Comparison of ENCODE assay signal across 26 cellular contexts in genomic region chr1:14704846-14705245, GRCh38.
DNase-seq lines count a peak whose midpoint lies in the region; ATAC-seq, FAIRE-seq and TF ChIP-seq lines count a peak whose summit lies in the region.
"Had no signal": no experiment of that assay in that cellular context is flagged by ENCODE, and none has a peak within 500 bp of the region (broad histone marks: within the 10 kb centered on the region; RNA-seq: fewer than 3 reads in every experiment).

No MANE protein-coding gene starts in this region.

- intact Hi-C loops in HCT116 (cut with micrococcal nuclease), result no loop called here

- no peak overlapping the region for H3K27ac ChIP-seq in HCT116 (ENCODE audit: low read depth, low read length)
- H3K27ac ChIP-seq in astrocyte (ENCODE audit: low read depth, low read length), result no peak overlapping the region
- H3K27ac ChIP-seq: breast epithelium, gastroesophageal sphincter, hepatocyte, PC-9 had no signal

- H3K4me1 ChIP-seq in HCT116 (ENCODE audit: control insufficient read depth in 1 of 2, insufficient read depth in 2 of 2, low read length in 2 of 2) (peaks cover 0 to 5% of the 10 kb centered on the region in 2 experiments; a peak in 1 of 4 replicates), astrocyte (ENCODE audit: insufficient read depth, low read length) (no peaks in the 10 kb centered on the region)
- H3K4me1 ChIP-seq: breast epithelium, Caco-2, gastroesophageal sphincter had no signal

- no TSS peak for BruUV-seq in HCT116 (replicated peaks; lab: Mats Ljungman, UMichigan)

- peaks cover 14% of the 10 kb centered on the region for H3K9me3 Mint-ChIP-seq in astrocyte (ENCODE audit: unreplicated experiment)
- no peaks in the 10 kb centered on the region for H3K9me3 Mint-ChIP-seq in effector memory CD8-positive, alpha-beta T cell

- H3K9me2 ChIP-seq in HCT116 (ENCODE audit: insufficient read depth), result no peaks in the 10 kb centered on the region

- H3K9ac ChIP-seq in HCT116 (ENCODE audit: low read length) (no peak overlapping the region), astrocyte (ENCODE audit: low read length) (no peak overlapping the region)

- H3K4me3 ChIP-seq in HCT116 (replicated peaks in 1 of 2; ENCODE audit: low read depth in 1 of 2, low read length in 2 of 2) (no peak overlapping the region), astrocyte (ENCODE audit: insufficient read depth, low read depth, low read length) (no peak overlapping the region)
- H3K4me3 ChIP-seq: breast epithelium, gastroesophageal sphincter, hepatocyte, PC-9 had no signal

- TF ChIP-seq POLR2A in HCT116 (IDR thresholded peaks at IDR 0.05; ENCODE audit: borderline replicate concordance, extremely low read depth, insufficient read depth, insufficient read length), result no peak

- peaks cover 33% of the 10 kb centered on the region for H3K27me3 ChIP-seq in HCT116 (ENCODE audit: insufficient read depth, low read length)
- peaks cover 3% of the 10 kb centered on the region for H3K27me3 ChIP-seq in astrocyte (ENCODE audit: insufficient read depth, low read length)
- H3K27me3 ChIP-seq: breast epithelium, hepatocyte had no signal

- ATAC-seq in HCT116, result peak; percentile 51
- ATAC-seq in effector memory CD8-positive, alpha-beta T cell (replicated peaks), result no peak
- ATAC-seq: gastroesophageal sphincter; left cardiac atrium; stimulated activated naive B cell treated with anti-CD40 and anti-IgM and Interleukin-4, amounts not matched to agents 10 μg/mL and 1 μg/mL and 100 μg/mL, for 72 hours had no signal

- H3K36me3 Mint-ChIP-seq in astrocyte (ENCODE audit: low read depth, unreplicated experiment), result peaks cover 2% of the 10 kb centered on the region
- H3K36me3 Mint-ChIP-seq in effector memory CD8-positive, alpha-beta T cell (ENCODE audit: insufficient read depth), result no peaks in the 10 kb centered on the region
- H3K36me3 Mint-ChIP-seq: activated naive CD8-positive, alpha-beta T cell; stimulated activated naive B cell treated with anti-CD40 and anti-IgM and Interleukin-4, amounts not matched to agents 10 μg/mL and 1 μg/mL and 100 μg/mL, for 72 hours had no signal

- no peaks in the 10 kb centered on the region for H4K20me1 ChIP-seq in HCT116 (ENCODE audit: insufficient read depth)
- no peaks in the 10 kb centered on the region for H4K20me1 ChIP-seq in astrocyte (ENCODE audit: insufficient read depth, low read length)

- H3K27ac Mint-ChIP-seq in astrocyte (ENCODE audit: unreplicated experiment), result no peak overlapping the region
- no peak overlapping the region for H3K27ac Mint-ChIP-seq in effector memory CD8-positive, alpha-beta T cell
- H3K27ac Mint-ChIP-seq: activated naive CD8-positive, alpha-beta T cell; nephron progenitor cell; stimulated activated naive B cell treated with anti-CD40 and anti-IgM and Interleukin-4, amounts not matched to agents 10 μg/mL and 1 μg/mL and 100 μg/mL, for 72 hours had no signal

- no peak for TF ChIP-seq RAD21 in HCT116 (IDR thresholded peaks at IDR 0.05; ENCODE audit: low read depth)

- POLR2A ChIA-PET in HCT116 (lab: Charles Lee), result no interaction called here

- TF ChIP-seq CTCF in HCT116 (IDR thresholded peaks at IDR 0.05 in 2 of 3, conservative IDR thresholded peaks at IDR 0.05 in 1 of 3; ENCODE audit: borderline replicate concordance in 1 of 3, insufficient read depth in 1 of 3, low read depth in 2 of 3, low read length in 2 of 3) (no peak), astrocyte (IDR thresholded peaks at IDR 0.05; ENCODE audit: insufficient read depth, low read depth, low read length) (no peak)

- RAD21 ChIA-PET in HCT116 (lab: Charles Lee; ENCODE audit: low non-redundant PET in 1 of 2, low total read pairs in 2 of 2, uncharacterized antibody in 2 of 2, unreplicated experiment in 2 of 2), result no interaction called here

- peaks cover 3% of the 10 kb centered on the region for H3K4me1 Mint-ChIP-seq in astrocyte (ENCODE audit: low read depth, unreplicated experiment)
- H3K4me1 Mint-ChIP-seq in effector memory CD8-positive, alpha-beta T cell (ENCODE audit: low read depth in 2 of 2), result no peaks in the 10 kb centered on the region
- H3K4me1 Mint-ChIP-seq: stimulated activated naive B cell treated with anti-CD40 and anti-IgM and Interleukin-4, amounts not matched to agents 10 μg/mL and 1 μg/mL and 100 μg/mL, for 72 hours had no signal

- no peaks in the 10 kb centered on the region for H3K79me2 ChIP-seq in HCT116 (ENCODE audit: insufficient read depth, low read length)
- no peaks in the 10 kb centered on the region for H3K79me2 ChIP-seq in astrocyte (ENCODE audit: insufficient read depth, low read length)
- H3K79me2 ChIP-seq: hepatocyte had no signal

- peaks cover 9% of the 10 kb centered on the region for H3K27me3 Mint-ChIP-seq in astrocyte (ENCODE audit: low read depth, unreplicated experiment)
- peaks cover 9 to 22% of the 10 kb centered on the region in 2 donors for H3K27me3 Mint-ChIP-seq in effector memory CD8-positive, alpha-beta T cell
- H3K27me3 Mint-ChIP-seq: activated naive CD8-positive, alpha-beta T cell had no signal

- DNase-seq in HCT116 (ENCODE audit: low read depth, low spot score) (no peak), NCI-H524 (lab: John Stamatoyannopoulos, UW) (peak; percentile 78 to 91), astrocyte (ENCODE audit: low read depth) (peak; percentile 17), urothelium cell line (ENCODE audit: low spot score) (peak; percentile 74), dermis blood vessel endothelial cell (no peak), SK-N-DZ (ENCODE audit: low spot score) (no peak)
- DNase-seq in effector memory CD8-positive, alpha-beta T cell, result no peak
- DNase-seq: activated CD4-positive, alpha-beta T cell treated with anti-CD3 and anti-CD28 coated beads for 48 hours; activated T-cell treated with anti-CD3 and anti-CD28 coated beads for 4 hours; Caco-2; left cardiac atrium; NCI-H1092; NCI-H1694; nephron progenitor cell; NK-92 treated with Interleukin-12 subunit alpha and Interleukin-12 subunit beta, amount 100 ng/mL, for 24 hours; PC-9; SIG-M5; small intestine; stimulated activated naive B cell treated with anti-CD40 and anti-IgM and Interleukin-4, amounts not matched to agents 10 μg/mL and 1 μg/mL and 100 μg/mL, for 72 hours; substantia nigra; T1000; trophoblast cell had no signal

- FAIRE-seq in astrocyte (lab: Jason Lieb, UNC), result no peak
- FAIRE-seq in urothelium cell line (lab: Jason Lieb, UNC), result peak; percentile 48
- FAIRE-seq: small intestine had no signal

- no peak overlapping the region for H3K4me3 Mint-ChIP-seq in astrocyte (ENCODE audit: unreplicated experiment)
- H3K4me3 Mint-ChIP-seq in effector memory CD8-positive, alpha-beta T cell, result no peak overlapping the region
- H3K4me3 Mint-ChIP-seq: activated naive CD8-positive, alpha-beta T cell; nephron progenitor cell; stimulated activated naive B cell treated with anti-CD40 and anti-IgM and Interleukin-4, amounts not matched to agents 10 μg/mL and 1 μg/mL and 100 μg/mL, for 72 hours had no signal

- H3K36me3 ChIP-seq in HCT116 (ENCODE audit: control insufficient read depth in 1 of 2, insufficient read depth in 2 of 2, low read length in 2 of 2) (no peaks in the 10 kb centered on the region), astrocyte (ENCODE audit: insufficient read depth, low read length) (no peaks in the 10 kb centered on the region)
- H3K36me3 ChIP-seq: breast epithelium, gastroesophageal sphincter had no signal

- no peak overlapping the region for H3K4me2 ChIP-seq in HCT116 (ENCODE audit: low read length)
- H3K4me2 ChIP-seq in astrocyte (ENCODE audit: low read length), result no peak overlapping the region
- H3K4me2 ChIP-seq: hepatocyte, PC-9 had no signal

- CTCF ChIA-PET in HCT116 (lab: Charles Lee), result no interaction called here

- H3K9me3 ChIP-seq in HCT116 (ENCODE audit: control insufficient read depth in 1 of 2, insufficient read depth in 1 of 2, low read depth in 1 of 2, low read length in 2 of 2), result no peaks in the 10 kb centered on the region
- H3K9me3 ChIP-seq in astrocyte (ENCODE audit: insufficient read depth, low read depth, low read length), result peaks cover 2% of the 10 kb centered on the region
- H3K9me3 ChIP-seq: breast epithelium, Caco-2, gastroesophageal sphincter had no signal

- H2AFZ ChIP-seq in HCT116 (ENCODE audit: low read depth, low read length, poor library complexity, severe bottlenecking) (no peak overlapping the region), astrocyte (ENCODE audit: low read depth, low read length) (no peak overlapping the region)
- H2AFZ ChIP-seq: hepatocyte, PC-9 had no signal

TF ChIP-seq in HCT116, 20 proteins besides CTCF, POLR2A, EP300 and RAD21:
- TF ChIP-seq SIN3A (IDR thresholded peaks at IDR 0.05; ENCODE audit: low read depth) (no peak), ATF3 (IDR thresholded peaks at IDR 0.05) (no peak)
TF ChIP-seq in HCT116: peak in this region for 0.

Comparison
In these comparisons a context has a peak if more than half of its experiments do, and no peak if none do; other contexts are left out.
1. DNase-seq: peak in NCI-H524 (2 of 2), astrocyte (single experiment) and urothelium cell line (single experiment); none in HCT116 (single experiment), effector memory CD8-positive, alpha-beta T cell (0 of 3), dermis blood vessel endothelial cell (single experiment) and SK-N-DZ (single experiment).